13 cellular contexts compared by ENCODE assay signal in genomic region chr1:236748471-236748870, GRCh38. TPM values are rescaled to one million over a fixed set of nuclear protein-coding genes. Genes with fewer than 3 reads are reported as not detected.
DNase-seq lines count a peak whose midpoint lies in the region; TF ChIP-seq lines count a peak whose summit lies in the region.
"Had no signal": no experiment of that assay in that cellular context is flagged by ENCODE, and none has a peak within 500 bp of the region (broad histone marks: within the 10 kb centered on the region; RNA-seq: fewer than 3 reads in every experiment).

No MANE protein-coding gene starts in this region.

- H3K4me2 ChIP-seq in mammary epithelial cell (ENCODE audit: insufficient read depth, low read depth, low read length) = no peak overlapping the region

- no peak overlapping the region for H3K27ac Mint-ChIP-seq in MCF 10A (ENCODE audit: low read depth, unreplicated experiment)
- no peak overlapping the region for H3K27ac Mint-ChIP-seq in osteocyte (ENCODE audit: unreplicated experiment)
- H3K27ac Mint-ChIP-seq in T-helper 2 cell treated with Interferon-gamma antibody and Interleukin-4, amounts not matched to agents 5 μg/mL and 100 μg/mL, for 36 hours = no peak overlapping the region

- H3K27ac ChIP-seq in mammary epithelial cell (ENCODE audit: insufficient read depth, low read depth, low read length) = no peak overlapping the region

- H3K27me3 Mint-ChIP-seq in MCF 10A (ENCODE audit: insufficient read depth, unreplicated experiment) (peaks cover 49% of the 10 kb centered on the region), osteocyte (ENCODE audit: unreplicated experiment) (peaks cover 4% of the 10 kb centered on the region)
- peaks cover 4% of the 10 kb centered on the region for H3K27me3 Mint-ChIP-seq in T-helper 2 cell treated with Interferon-gamma antibody and Interleukin-4, amounts not matched to agents 5 μg/mL and 100 μg/mL, for 36 hours (ENCODE audit: low read depth)

- H3K4me1 Mint-ChIP-seq in MCF 10A (ENCODE audit: insufficient read depth, unreplicated experiment) (peaks cover 5% of the 10 kb centered on the region), osteocyte (ENCODE audit: unreplicated experiment) (no peaks in the 10 kb centered on the region)
- no peaks in the 10 kb centered on the region for H3K4me1 Mint-ChIP-seq in T-helper 2 cell treated with Interferon-gamma antibody and Interleukin-4, amounts not matched to agents 5 μg/mL and 100 μg/mL, for 36 hours (ENCODE audit: low read depth)

- no peaks in the 10 kb centered on the region for H3K4me1 ChIP-seq in mammary epithelial cell (ENCODE audit: insufficient read depth, low read length)

- 61% methylated on average over 4 of the region's 4 CpGs for WGBS in mammary epithelial cell (ENCODE audit: low coverage, missing lambda C conversion rate)

- no peaks in the 10 kb centered on the region for H3K9me3 Mint-ChIP-seq in MCF 10A (ENCODE audit: unreplicated experiment)
- H3K9me3 Mint-ChIP-seq in osteocyte (ENCODE audit: unreplicated experiment) = no peaks in the 10 kb centered on the region
- H3K9me3 Mint-ChIP-seq in T-helper 2 cell treated with Interferon-gamma antibody and Interleukin-4, amounts not matched to agents 5 μg/mL and 100 μg/mL, for 36 hours = no peaks in the 10 kb centered on the region

- no peak overlapping the region for H3K9ac ChIP-seq in mammary epithelial cell (ENCODE audit: insufficient read depth, low read length)

- no peaks in the 10 kb centered on the region for H3K79me2 ChIP-seq in mammary epithelial cell (ENCODE audit: insufficient read depth, low read length)

- no peaks in the 10 kb centered on the region for H3K36me3 ChIP-seq in mammary epithelial cell (ENCODE audit: insufficient read depth, low read length)

- H3K4me3 Mint-ChIP-seq in MCF 10A (ENCODE audit: unreplicated experiment) (no peak overlapping the region), osteocyte (ENCODE audit: unreplicated experiment) (no peak overlapping the region)
- H3K4me3 Mint-ChIP-seq in T-helper 2 cell treated with Interferon-gamma antibody and Interleukin-4, amounts not matched to agents 5 μg/mL and 100 μg/mL, for 36 hours = no peak overlapping the region

- POLR2A ChIA-PET in MCF 10A (lab: Yijun Ruan, JAX) = no interaction called here

- H3K36me3 Mint-ChIP-seq in MCF 10A (ENCODE audit: insufficient read depth, unreplicated experiment) = no peaks in the 10 kb centered on the region
- no peaks in the 10 kb centered on the region for H3K36me3 Mint-ChIP-seq in osteocyte (ENCODE audit: unreplicated experiment)
- no peaks in the 10 kb centered on the region for H3K36me3 Mint-ChIP-seq in T-helper 2 cell treated with Interferon-gamma antibody and Interleukin-4, amounts not matched to agents 5 μg/mL and 100 μg/mL, for 36 hours (ENCODE audit: low read depth)

- CTCF ChIA-PET in MCF 10A (lab: Yijun Ruan, JAX) (interaction anchor here (0.6 to 4.8 kb wide), 7 partner anchors 10 to 773 kb away, joined by 3 to 53 read pairs (median 4); no protein-coding TSS in a partner anchor), mammary epithelial cell (lab: Charles Lee; ENCODE audit: low non-redundant PET) (no interaction called here)

- intact Hi-C loops in MCF 10A (cut with micrococcal nuclease) (no loop called here), mammary epithelial cell (cut with micrococcal nuclease) (no loop called here)

- dilution Hi-C loops in mammary epithelial cell (cut with HindIII; ENCODE audit: low sequenced_read_pairs) = loop anchor here (5.0 kb wide), 1 partner anchor 51 kb away; no protein-coding TSS in a partner anchor

- no peaks in the 10 kb centered on the region for H3K27me3 ChIP-seq in mammary epithelial cell (ENCODE audit: insufficient read depth, low read length)

- peak; percentile 25 for TF ChIP-seq CTCF in MCF 10A (IDR thresholded peaks at IDR 0.05; ENCODE audit: unreplicated experiment)
- peak in 1 of 2 donors; percentile 4 for TF ChIP-seq CTCF in mammary epithelial cell (conservative IDR thresholded peaks at IDR 0.05 in 1 of 2, IDR thresholded peaks at IDR 0.05 in 1 of 2; ENCODE audit: extremely low read depth in 1 of 2, insufficient read depth in 1 of 2, low read depth in 1 of 2, low read length in 2 of 2)
- TF ChIP-seq CTCF in LNCAP (IDR thresholded peaks at IDR 0.05) = peak; percentile 41
- peak; percentile 36 for TF ChIP-seq CTCF in choroid plexus epithelial cell (conservative IDR thresholded peaks at IDR 0.05; ENCODE audit: low read depth, low read length)
- TF ChIP-seq CTCF in osteocyte (IDR thresholded peaks at IDR 0.05) = peak; percentile 18

- H4K20me1 ChIP-seq in mammary epithelial cell (ENCODE audit: insufficient read depth, low read length) = no peaks in the 10 kb centered on the region

- no peak overlapping the region for H2AFZ ChIP-seq in mammary epithelial cell (ENCODE audit: low read depth, low read length)

- no peak overlapping the region for H3K4me3 ChIP-seq in mammary epithelial cell (replicated peaks in 1 of 3; ENCODE audit: insufficient read depth in 1 of 3, low read depth in 2 of 3, low read length in 3 of 3)
- H3K4me3 ChIP-seq in choroid plexus epithelial cell (ENCODE audit: low read depth, low read length) = no peak overlapping the region

- in situ Hi-C loops in mammary epithelial cell (cut with MboI; ENCODE audit: low sequenced_read_pairs in 2 of 2) = no loop called here

- BruUV-seq in MCF 10A (replicated peaks; lab: Mats Ljungman, UMichigan) (no TSS peak), mammary epithelial cell (replicated peaks; lab: Mats Ljungman, UMichigan) (no TSS peak)

- H3K9me3 ChIP-seq in mammary epithelial cell (replicated peaks; ENCODE audit: insufficient read depth, low read length) = no peaks in the 10 kb centered on the region

- DNase-seq in MCF 10A (ENCODE audit: unreplicated experiment) (peak; percentile 35), mammary epithelial cell (no peak), choroid plexus epithelial cell (ENCODE audit: low read depth) (peak; percentile 15), osteocyte (ENCODE audit: extremely low spot score, unreplicated experiment) (no peak), NCI-H1417 treated with DMSO at 0.1 percent for 48 hours (lab: John Stamatoyannopoulos, UW) (no peak), iPS-NIHi7 (ENCODE audit: extremely low spot score) (no peak)
- DNase-seq in T-helper 2 cell treated with Interferon-gamma antibody and Interleukin-4, amounts not matched to agents 5 μg/mL and 100 μg/mL, for 36 hours (ENCODE audit: low spot score) = no peak
- DNase-seq: activated CD4-positive, alpha-beta T cell treated with anti-CD3 and anti-CD28 coated beads, Interleukin-2, amount 50 U/mL, for 48 hours; central memory CD4-positive, alpha-beta T cell; DMS79 treated with DMSO at 0.1 percent for 48 hours; NCI-H187 treated with DMSO at 0.1 percent for 48 hours; T-helper 2 cell had no signal

RNA-seq across cellular contexts. Expression of gene MTR, which starts 46.6 kb away (rescaled TPM):
- total RNA-seq in MCF 10A (2022) = 54.6 and 59.1 TPM in 2 replicates
- total RNA-seq in mammary epithelial cell = 10 to 100 TPM; 36.7 to 39.8 TPM
- 8.1 TPM for polyA plus RNA-seq in mammary epithelial cell
- 29.2 TPM for polyA minus RNA-seq in mammary epithelial cell
- total RNA-seq in osteocyte = 37.8 and 41.6 TPM in 2 replicates

Comparison
In these comparisons a context has a peak if more than half of its experiments do, and no peak if none do; other contexts are left out.
1. DNase-seq: peak in MCF 10A (single experiment) and choroid plexus epithelial cell (single experiment); none in mammary epithelial cell (single experiment), osteocyte (single experiment), NCI-H1417 treated with DMSO at 0.1 percent for 48 hours (single experiment), iPS-NIHi7 (single experiment) and T-helper 2 cell treated with Interferon-gamma antibody and Interleukin-4, amounts not matched to agents 5 μg/mL and 100 μg/mL, for 36 hours (single experiment).